Comparison of ENCODE assay signal across 10 cellular contexts in genomic region chr6:25042599-25042936, GRCh38.
DNase-seq lines count a peak whose midpoint lies in the region; ATAC-seq and FAIRE-seq lines count a peak whose summit lies in the region.
"Had no signal": no experiment of that assay in that cellular context is flagged by ENCODE, and none has a peak within 500 bp of the region (broad histone marks: within the 10 kb centered on the region; RNA-seq: fewer than 3 reads in every experiment).

No MANE protein-coding gene starts in this region.

- H3K36me3 ChIP-seq in small intestine (ENCODE audit: control insufficient read depth in 2 of 2, insufficient read depth in 2 of 2, low read length in 2 of 2): no peaks in the 10 kb centered on the region
- H3K36me3 ChIP-seq: WERI-Rb-1 had no signal

- WGBS in small intestine, 3 donors: 75 to 79% (median 76%) methylated on average over 5 of the region's 5 CpGs

- no peak overlapping the region for H3K4me3 ChIP-seq in small intestine (ENCODE audit: low read depth in 1 of 2, low read length in 2 of 2)

- intact Hi-C loops in head of caudate nucleus (cut with DNase I): no loop called here

- POLR2A ChIA-PET in activated CD4-positive, alpha-beta memory T cell treated with anti-CD3 and anti-CD28 coated beads, Interleukin-2, amount 10 ng/mL, durations not matched to agents 7 days and 5 days (lab: Charles Lee): interaction anchor here (0.6 to 11.1 kb wide), 12 partner anchors 8 to 267 kb away, joined by 3 to 188 read pairs (median 4); partner anchors contain the start of gene RIPOR2

- FAIRE-seq in small intestine (lab: Jason Lieb, UNC): no peak

- H3K27ac Mint-ChIP-seq in activated CD8-positive, alpha-beta memory T cell treated with anti-CD3 and anti-CD28 coated beads, Interleukin-2, amount 10 ng/mL, durations not matched to agents 7 days and 5 days: peak overlapping the region; percentile 92
- H3K27ac Mint-ChIP-seq in activated CD4-positive, alpha-beta memory T cell treated with anti-CD3 and anti-CD28 coated beads, Interleukin-2, amount 10 ng/mL, durations not matched to agents 7 days and 5 days: peak overlapping the region; percentile 96

- H3K36me3 Mint-ChIP-seq in activated CD8-positive, alpha-beta memory T cell treated with anti-CD3 and anti-CD28 coated beads, Interleukin-2, amount 10 ng/mL, durations not matched to agents 7 days and 5 days: peaks cover 10% of the 10 kb centered on the region
- H3K36me3 Mint-ChIP-seq in activated CD4-positive, alpha-beta memory T cell treated with anti-CD3 and anti-CD28 coated beads, Interleukin-2, amount 10 ng/mL, durations not matched to agents 7 days and 5 days (ENCODE audit: low read depth): peaks cover 17% of the 10 kb centered on the region

- H3K4me1 Mint-ChIP-seq in activated CD8-positive, alpha-beta memory T cell treated with anti-CD3 and anti-CD28 coated beads, Interleukin-2, amount 10 ng/mL, durations not matched to agents 7 days and 5 days: peaks cover 46% of the 10 kb centered on the region
- peaks cover 51% of the 10 kb centered on the region for H3K4me1 Mint-ChIP-seq in activated CD4-positive, alpha-beta memory T cell treated with anti-CD3 and anti-CD28 coated beads, Interleukin-2, amount 10 ng/mL, durations not matched to agents 7 days and 5 days

- no peaks in the 10 kb centered on the region for H3K27me3 Mint-ChIP-seq in activated CD8-positive, alpha-beta memory T cell treated with anti-CD3 and anti-CD28 coated beads, Interleukin-2, amount 10 ng/mL, durations not matched to agents 7 days and 5 days
- H3K27me3 Mint-ChIP-seq in activated CD4-positive, alpha-beta memory T cell treated with anti-CD3 and anti-CD28 coated beads, Interleukin-2, amount 10 ng/mL, durations not matched to agents 7 days and 5 days: no peaks in the 10 kb centered on the region

- CTCF ChIA-PET in activated CD8-positive, alpha-beta memory T cell treated with anti-CD3 and anti-CD28 coated beads, Interleukin-2, amount 10 ng/mL, durations not matched to agents 7 days and 5 days (lab: Charles Lee): interaction anchor here (0.8 to 4.4 kb wide), 8 partner anchors 11 to 186 kb away, joined by 3 to 37 read pairs (median 4); no protein-coding TSS in a partner anchor
- CTCF ChIA-PET in activated CD4-positive, alpha-beta memory T cell treated with anti-CD3 and anti-CD28 coated beads, Interleukin-2, amount 10 ng/mL, durations not matched to agents 7 days and 5 days (lab: Charles Lee): interaction anchor here (0.7 to 4.9 kb wide), 12 partner anchors 9 to 213 kb away, joined by 3 to 54 read pairs (median 6); no protein-coding TSS in a partner anchor

- H3K27me3 ChIP-seq in small intestine (ENCODE audit: control insufficient read depth in 2 of 2, insufficient read depth in 2 of 2, low read length in 2 of 2): no peaks in the 10 kb centered on the region

- peak overlapping the region; percentile 94 for H3K4me3 Mint-ChIP-seq in activated CD8-positive, alpha-beta memory T cell treated with anti-CD3 and anti-CD28 coated beads, Interleukin-2, amount 10 ng/mL, durations not matched to agents 7 days and 5 days
- peak overlapping the region; percentile 92 for H3K4me3 Mint-ChIP-seq in activated CD4-positive, alpha-beta memory T cell treated with anti-CD3 and anti-CD28 coated beads, Interleukin-2, amount 10 ng/mL, durations not matched to agents 7 days and 5 days

- DNase-seq in activated CD8-positive, alpha-beta memory T cell treated with anti-CD3 and anti-CD28 coated beads, Interleukin-2, amount 10 ng/mL, durations not matched to agents 7 days and 5 days: peak; percentile 57
- no peak for DNase-seq in activated CD8-positive, alpha-beta memory T cell treated with anti-CD3 and anti-CD28 coated beads, Interleukin-2, amount 50 U/mL, for 4 hours
- DNase-seq in activated CD4-positive, alpha-beta memory T cell treated with anti-CD3 and anti-CD28 coated beads, Interleukin-2, amount 10 ng/mL, durations not matched to agents 7 days and 5 days: peak; percentile 39
- DNase-seq in small intestine (peak; percentile 10), head of caudate nucleus (no peak), AG20443 (ENCODE audit: low spot score) (no peak)
- DNase-seq: WERI-Rb-1 had no signal

- H3K4me1 ChIP-seq in small intestine (ENCODE audit: control insufficient read depth in 2 of 2, insufficient read depth in 1 of 2, low read depth in 1 of 2, low read length in 1 of 2): no peaks in the 10 kb centered on the region
- H3K4me1 ChIP-seq: parathyroid adenoma had no signal

- H3K27ac ChIP-seq in small intestine (ENCODE audit: low read depth in 1 of 2, low read length in 1 of 2): peak overlapping the region in 1 of 2 donors; percentile 33
- H3K27ac ChIP-seq: parathyroid adenoma, WERI-Rb-1 had no signal

- no peaks in the 10 kb centered on the region for H3K9me3 ChIP-seq in small intestine (ENCODE audit: control insufficient read depth, low read depth)

- peak; percentile 45 for ATAC-seq in activated CD8-positive, alpha-beta memory T cell treated with anti-CD3 and anti-CD28 coated beads, Interleukin-2, amount 10 ng/mL, durations not matched to agents 7 days and 5 days
- ATAC-seq in HG02798 (IDR thresholded peaks at IDR 0.05; ENCODE audit: poor library complexity, unreplicated experiment) (peak; percentile 30), GM19035 (IDR thresholded peaks at IDR 0.05; ENCODE audit: unreplicated experiment) (no peak)

- no peaks in the 10 kb centered on the region for H3K9me3 Mint-ChIP-seq in activated CD8-positive, alpha-beta memory T cell treated with anti-CD3 and anti-CD28 coated beads, Interleukin-2, amount 10 ng/mL, durations not matched to agents 7 days and 5 days (ENCODE audit: low read depth)
- H3K9me3 Mint-ChIP-seq in activated CD4-positive, alpha-beta memory T cell treated with anti-CD3 and anti-CD28 coated beads, Interleukin-2, amount 10 ng/mL, durations not matched to agents 7 days and 5 days: peaks cover 2% of the 10 kb centered on the region

Comparison
In these comparisons a context has a peak if more than half of its experiments do, and no peak if none do; other contexts are left out.
1. DNase-seq: peak in activated CD8-positive, alpha-beta memory T cell treated with anti-CD3 and anti-CD28 coated beads, Interleukin-2, amount 10 ng/mL, durations not matched to agents 7 days and 5 days (single experiment), activated CD4-positive, alpha-beta memory T cell treated with anti-CD3 and anti-CD28 coated beads, Interleukin-2, amount 10 ng/mL, durations not matched to agents 7 days and 5 days (single experiment) and small intestine (single experiment); none in activated CD8-positive, alpha-beta memory T cell treated with anti-CD3 and anti-CD28 coated beads, Interleukin-2, amount 50 U/mL, for 4 hours (single experiment), head of caudate nucleus (0 of 42) and AG20443 (single experiment).